In the genomic region with DNA sequence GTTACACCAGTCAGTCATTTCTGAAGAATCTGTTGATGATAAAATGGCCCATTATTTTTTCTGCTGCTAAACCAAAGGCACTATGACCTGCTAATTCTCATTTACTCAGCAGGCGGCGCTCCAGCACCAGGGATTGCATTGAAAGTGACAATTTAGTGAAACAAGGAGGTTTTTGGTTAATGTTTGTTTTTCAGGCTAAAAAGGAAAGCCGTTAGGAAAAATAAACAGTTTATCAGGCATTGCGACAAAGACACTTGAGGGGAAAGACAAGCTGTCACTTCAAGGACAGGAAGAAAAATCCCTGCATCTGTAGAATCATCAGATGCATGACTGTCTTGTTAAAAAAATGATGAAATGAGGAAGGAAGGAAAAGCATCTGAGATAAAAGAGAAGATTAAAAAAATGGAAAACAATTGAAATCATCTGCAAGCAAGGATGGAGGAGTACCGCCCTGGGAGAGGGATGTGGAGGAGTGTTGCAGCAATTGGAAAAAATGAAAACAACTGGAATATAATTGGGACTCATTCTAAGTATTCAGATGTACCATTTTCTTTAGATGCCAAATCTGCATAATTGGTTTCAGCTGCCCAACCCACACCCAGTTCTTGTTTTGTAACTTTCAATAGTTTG, we compare ENCODE assay signal across 1 cellular context.
TF ChIP-seq lines count a peak whose summit lies in the region.

No MANE protein-coding gene starts in this region.

TF ChIP-seq in HEK293, 187 proteins besides CTCF, POLR2A, EP300 and RAD21 (continued from another document):
- TF ChIP-seq, protein P1, sequence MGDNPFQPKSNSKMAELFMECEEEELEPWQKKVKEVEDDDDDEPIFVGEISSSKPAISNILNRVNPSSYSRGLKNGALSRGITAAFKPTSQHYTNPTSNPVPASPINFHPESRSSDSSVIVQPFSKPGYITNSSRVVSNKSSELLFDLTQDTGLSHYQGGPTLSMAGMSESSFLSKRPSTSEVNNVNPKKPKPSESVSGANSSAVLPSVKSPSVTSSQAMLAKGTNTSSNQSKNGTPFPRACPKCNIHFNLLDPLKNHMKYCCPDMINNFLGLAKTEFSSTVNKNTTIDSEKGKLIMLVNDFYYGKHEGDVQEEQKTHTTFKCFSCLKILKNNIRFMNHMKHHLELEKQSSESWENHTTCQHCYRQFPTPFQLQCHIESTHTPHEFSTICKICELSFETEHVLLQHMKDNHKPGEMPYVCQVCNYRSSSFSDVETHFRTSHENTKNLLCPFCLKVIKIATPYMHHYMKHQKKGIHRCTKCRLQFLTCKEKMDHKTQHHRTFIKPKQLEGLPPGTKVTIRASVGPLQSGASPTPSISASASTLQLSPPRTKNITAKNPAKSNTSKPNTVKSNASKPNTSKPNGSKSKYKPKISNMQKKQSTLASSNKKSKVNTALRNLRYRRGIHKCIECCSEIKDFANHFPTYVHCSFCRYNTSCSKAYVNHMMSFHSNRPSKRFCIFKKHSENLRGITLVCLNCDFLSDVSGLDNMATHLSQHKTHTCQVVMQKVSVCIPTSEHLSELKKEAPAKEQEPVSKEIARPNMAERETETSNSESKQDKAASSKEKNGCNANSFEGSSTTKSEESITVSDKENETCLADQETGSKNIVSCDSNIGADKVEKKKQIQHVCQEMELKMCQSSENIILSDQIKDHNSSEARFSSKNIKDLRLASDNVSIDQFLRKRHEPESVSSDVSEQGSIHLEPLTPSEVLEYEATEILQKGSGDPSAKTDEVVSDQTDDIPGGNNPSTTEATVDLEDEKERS (tag by site-specific recombination; IDR thresholded peaks at IDR 0.05) = no peak
- TF ChIP-seq ZNF660 (tag by site-specific recombination; IDR thresholded peaks at IDR 0.05) (peak; percentile 83; the same call in 1 of the 2 replicates), SCRT2 (tag by site-specific recombination; IDR thresholded peaks at IDR 0.05) (no peak)
- TF ChIP-seq, protein P2, sequence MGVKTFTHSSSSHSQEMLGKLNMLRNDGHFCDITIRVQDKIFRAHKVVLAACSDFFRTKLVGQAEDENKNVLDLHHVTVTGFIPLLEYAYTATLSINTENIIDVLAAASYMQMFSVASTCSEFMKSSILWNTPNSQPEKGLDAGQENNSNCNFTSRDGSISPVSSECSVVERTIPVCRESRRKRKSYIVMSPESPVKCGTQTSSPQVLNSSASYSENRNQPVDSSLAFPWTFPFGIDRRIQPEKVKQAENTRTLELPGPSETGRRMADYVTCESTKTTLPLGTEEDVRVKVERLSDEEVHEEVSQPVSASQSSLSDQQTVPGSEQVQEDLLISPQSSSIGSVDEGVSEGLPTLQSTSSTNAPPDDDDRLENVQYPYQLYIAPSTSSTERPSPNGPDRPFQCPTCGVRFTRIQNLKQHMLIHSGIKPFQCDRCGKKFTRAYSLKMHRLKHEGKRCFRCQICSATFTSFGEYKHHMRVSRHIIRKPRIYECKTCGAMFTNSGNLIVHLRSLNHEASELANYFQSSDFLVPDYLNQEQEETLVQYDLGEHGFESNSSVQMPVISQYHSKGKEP (tag by site-specific recombination; IDR thresholded peaks at IDR 0.05) = 0 out of 2 replicates have a peak, but pooled peaks have one; percentile 21
- TF ChIP-seq, protein P3, sequence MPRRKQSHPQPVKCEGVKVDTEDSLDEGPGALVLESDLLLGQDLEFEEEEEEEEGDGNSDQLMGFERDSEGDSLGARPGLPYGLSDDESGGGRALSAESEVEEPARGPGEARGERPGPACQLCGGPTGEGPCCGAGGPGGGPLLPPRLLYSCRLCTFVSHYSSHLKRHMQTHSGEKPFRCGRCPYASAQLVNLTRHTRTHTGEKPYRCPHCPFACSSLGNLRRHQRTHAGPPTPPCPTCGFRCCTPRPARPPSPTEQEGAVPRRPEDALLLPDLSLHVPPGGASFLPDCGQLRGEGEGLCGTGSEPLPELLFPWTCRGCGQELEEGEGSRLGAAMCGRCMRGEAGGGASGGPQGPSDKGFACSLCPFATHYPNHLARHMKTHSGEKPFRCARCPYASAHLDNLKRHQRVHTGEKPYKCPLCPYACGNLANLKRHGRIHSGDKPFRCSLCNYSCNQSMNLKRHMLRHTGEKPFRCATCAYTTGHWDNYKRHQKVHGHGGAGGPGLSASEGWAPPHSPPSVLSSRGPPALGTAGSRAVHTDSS (tag by site-specific recombination; IDR thresholded peaks at IDR 0.05) = 0 out of 2 replicates have a peak, but pooled peaks have one; percentile 19
